ENCODE assay signal across 8 cellular contexts in the genomic region with DNA sequence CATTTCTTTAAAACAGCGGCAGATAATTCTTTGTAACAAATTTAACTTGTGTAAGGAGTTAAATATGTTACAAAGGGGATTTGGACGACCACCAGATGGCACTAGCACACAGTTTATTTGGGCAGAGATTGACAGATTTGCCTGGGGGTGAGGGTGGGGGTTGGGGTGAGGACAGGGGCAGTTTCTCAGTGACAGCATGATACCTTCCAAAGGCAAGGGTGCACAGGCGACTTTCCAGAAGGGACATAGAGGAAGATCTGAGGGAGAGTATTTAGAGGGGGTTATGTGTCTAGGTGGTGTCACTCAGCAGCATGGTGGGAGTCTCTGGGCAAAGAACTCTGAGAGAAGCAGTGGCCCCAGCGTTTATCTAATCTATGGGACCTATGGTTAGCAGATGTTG. TPM values are rescaled to one million over a fixed set of nuclear protein-coding genes. Genes with fewer than 3 reads are reported as not detected.
DNase-seq lines count a peak whose midpoint lies in the region; ATAC-seq, FAIRE-seq and TF ChIP-seq lines count a peak whose summit lies in the region.

No MANE protein-coding gene starts in this region.

- no peak for FAIRE-seq in H54 (lab: Jason Lieb, UNC)

- H3K4me3 ChIP-seq in sigmoid colon: no peak overlapping the region

- TF ChIP-seq EP300 in sigmoid colon (IDR thresholded peaks at IDR 0.05): no peak

- DNase-seq in EH (ENCODE audit: low read depth): peak; percentile 56
- peak; percentile 2 for DNase-seq in H54 (ENCODE audit: insufficient read length, low spot score)
- DNase-seq in NCI-H748 (lab: John Stamatoyannopoulos, UW; ENCODE audit: unreplicated experiment): peak; percentile 25
- DNase-seq in activated T-cell treated with anti-CD3 and anti-CD28 coated beads for 24 hours (ENCODE audit: low read depth): peak; percentile 41
- DNase-seq in fibroblast of the conjunctiva (ENCODE audit: low read depth): peak; percentile 28
- DNase-seq in pons (ENCODE audit: low spot score): peak; percentile 66
- DNase-seq in sigmoid colon: no peak

- H3K9me3 ChIP-seq in sigmoid colon: no peaks in the 10 kb centered on the region

- H3K4me1 ChIP-seq in sigmoid colon: no peaks in the 10 kb centered on the region

- TF ChIP-seq CTCF in sigmoid colon (IDR thresholded peaks at IDR 0.05): peak in 1 of 4 experiments; percentile 57

- TF ChIP-seq POLR2A in H54 (IDR thresholded peaks at IDR 0.05; ENCODE audit: low read depth, low read length) (no peak), sigmoid colon (IDR thresholded peaks at IDR 0.05) (no peak)

- no peak for ATAC-seq in GM21423 (IDR thresholded peaks at IDR 0.05; ENCODE audit: unreplicated experiment)

- H3K36me3 ChIP-seq in sigmoid colon: no peaks in the 10 kb centered on the region

- no peak overlapping the region for H3K27ac ChIP-seq in sigmoid colon

- H3K27me3 ChIP-seq in sigmoid colon: no peaks in the 10 kb centered on the region

- WGBS in sigmoid colon, 2 donors: 33 to 52% methylated on average over 4 of the region's 4 CpGs

- intact Hi-C loops in sigmoid colon (cut with DNase I): loop anchor here (2.0 kb wide), 1 partner anchor 64 kb away; no protein-coding TSS in a partner anchor

RNA-seq across cellular contexts. Expression of a gene that starts 9.6 kb away (rescaled TPM):
- total RNA-seq in sigmoid colon: 10 to 100 TPM; 12.5 to 28.0 (median 21.9) TPM
- 10 to 100 TPM; 14.6 to 21.0 (median 17.1) TPM for polyA plus RNA-seq in sigmoid colon

RNA-seq across cellular contexts. Expression of a gene that starts 11.4 kb away (rescaled TPM):
- under 1 TPM in 1 of 4 donors, not detected in 3; 0.16 TPM for total RNA-seq in sigmoid colon
- polyA plus RNA-seq in sigmoid colon: not detected
